Comparison of ENCODE assay signal across 34 cellular contexts in genomic region chr12:74071182-74071581, GRCh38.
"Had no signal": no experiment of that assay in that cellular context is flagged by ENCODE, and none has a peak within 500 bp of the region (broad histone marks: within the 10 kb centered on the region; RNA-seq: fewer than 3 reads in every experiment).

No MANE protein-coding gene starts in this region.

- DNase-seq: Karpas-422, Kasumi-1, MG63, MM.1S, MV-4-11, NCI-H1048, NCI-H1092, NCI-H1092 treated with DMSO at 0.1 percent for 48 hours, NCI-H1105, NCI-H1105 treated with DMSO at 0.1 percent for 48 hours, NCI-H1417, NCI-H1417 treated with DMSO at 0.1 percent for 48 hours, NCI-H1436, NCI-H1436 treated with DMSO at 0.1 percent for 48 hours, NCI-H146, NCI-H1694, NCI-H1694 treated with DMSO at 0.1 percent for 48 hours, NCI-H187, NCI-H187 treated with DMSO at 0.1 percent for 48 hours, NCI-H1930, NCI-H2029, NCI-H2029 treated with DMSO at 0.1 percent for 48 hours, NCI-H2081, NCI-H2081 treated with DMSO at 0.1 percent for 48 hours, NCI-H2107, NCI-H2171, NCI-H2171 treated with DMSO at 0.1 percent for 48 hours, NCI-H2227 treated with DMSO at 0.1 percent for 48 hours, NCI-H226, NCI-H345, NCI-H446, NCI-H446 treated with DMSO at 0.1 percent for 48 hours, NCI-H510A, NCI-H510A treated with DMSO at 0.1 percent for 48 hours had no signal
